8 cellular contexts compared by ENCODE assay signal in the genomic region with DNA sequence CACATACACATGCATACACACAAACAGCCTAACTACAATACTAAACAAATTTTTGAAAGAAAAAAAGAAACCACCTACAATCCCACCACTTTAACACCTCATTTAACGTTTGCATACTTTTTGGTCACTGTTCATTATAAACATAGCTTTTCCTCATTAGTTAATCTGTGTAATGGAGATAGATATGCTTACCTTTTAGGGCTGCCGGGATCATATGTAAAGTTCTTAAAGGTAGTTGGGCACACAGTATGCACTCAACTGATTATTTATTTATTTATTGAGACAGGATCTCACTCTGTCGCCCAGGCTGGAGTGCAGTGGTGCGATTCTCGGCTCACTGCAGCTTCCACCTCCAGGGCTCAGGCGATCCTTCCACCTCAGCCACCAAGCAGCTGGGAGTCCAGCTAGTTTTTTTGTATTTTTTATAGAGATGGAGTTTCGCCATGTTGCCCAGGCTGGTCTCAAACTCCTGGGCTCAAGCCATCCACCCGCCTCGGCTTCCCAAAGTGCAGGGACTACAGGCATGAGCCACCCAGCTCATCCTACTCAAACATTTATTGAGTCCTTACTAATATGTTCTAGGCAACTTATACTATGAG. TPM values are rescaled to one million over a fixed set of nuclear protein-coding genes. Genes with fewer than 3 reads are reported as not detected.
A peak's percentile ranks its signal among the peaks of the same experiment; 100 is the strongest.
DNase-seq lines count a peak whose midpoint lies in the region; ATAC-seq and TF ChIP-seq lines count a peak whose summit lies in the region.

No MANE protein-coding gene starts in this region.

- peaks cover 14% of the 10 kb centered on the region for H3K4me1 ChIP-seq in psoas muscle

- TF ChIP-seq CTCF in GM12875 (IDR thresholded peaks at IDR 0.05; ENCODE audit: borderline replicate concordance, insufficient read depth, low read depth, low read length): no peak
- no peak for TF ChIP-seq CTCF in fibroblast of villous mesenchyme (IDR thresholded peaks at IDR 0.05; ENCODE audit: insufficient read depth, low read depth, low read length)
- no peak for TF ChIP-seq CTCF in psoas muscle (IDR thresholded peaks at IDR 0.05)

- WGBS in psoas muscle, 3 donors: 73 to 78% (median 74%) methylated on average over 9 of the region's 9 CpGs

- intact Hi-C loops in psoas muscle (cut with DNase I): no loop called here

- H3K36me3 Mint-ChIP-seq in T-helper 17 cell (ENCODE audit: low read depth): peaks cover 4% of the 10 kb centered on the region

- peaks cover 46% of the 10 kb centered on the region for H3K4me1 Mint-ChIP-seq in T-helper 17 cell

- no peak for ATAC-seq in T-helper 17 cell
- no peak for ATAC-seq in psoas muscle
- no peak for ATAC-seq in GM18867 (IDR thresholded peaks at IDR 0.05; ENCODE audit: unreplicated experiment)

- peak overlapping the region; percentile 94 for H3K4me3 Mint-ChIP-seq in T-helper 17 cell

- H3K27ac Mint-ChIP-seq in T-helper 17 cell: peak overlapping the region; percentile 89

- peaks cover 0 to 6% of the 10 kb centered on the region in 2 donors for H3K36me3 ChIP-seq in psoas muscle (ENCODE audit: insufficient read depth in 1 of 2, low read depth in 1 of 2)

- no peaks in the 10 kb centered on the region for H3K27me3 ChIP-seq in psoas muscle (ENCODE audit: insufficient read depth in 3 of 3, low read length in 2 of 3)

- H3K27ac ChIP-seq in psoas muscle: peak overlapping the region; percentile 97

- H3K27me3 Mint-ChIP-seq in T-helper 17 cell: no peaks in the 10 kb centered on the region

- DNase-seq in T-helper 17 cell (no peak), fibroblast of villous mesenchyme (ENCODE audit: low read depth) (no peak), psoas muscle (no peak), SIG-M5 (lab: John Stamatoyannopoulos, UW) (no peak), OCI-M2 (lab: John Stamatoyannopoulos, UW; ENCODE audit: unreplicated experiment) (no peak)
- DNase-seq in effector CD8-positive, alpha-beta T cell (lab: John Stamatoyannopoulos, UW): no peak

- H3K4me3 ChIP-seq in GM12875 (ENCODE audit: low read depth, low read length): peak overlapping the region; percentile 52
- H3K4me3 ChIP-seq in fibroblast of villous mesenchyme (ENCODE audit: low read depth, low read length): peak overlapping the region; percentile 74
- peak overlapping the region; percentile 87 for H3K4me3 ChIP-seq in psoas muscle

- H3K9me3 ChIP-seq in T-helper 17 cell (ENCODE audit: control insufficient read depth, low read length, poor library complexity, severe bottlenecking) (no peaks in the 10 kb centered on the region), psoas muscle (no peaks in the 10 kb centered on the region)

RNA-seq across cellular contexts. Expression of a gene that starts 0.7 kb away (rescaled TPM):
- 10 to 100 TPM; 49.8 to 51.9 TPM for total RNA-seq in T-helper 17 cell
- 23.2 and 36.7 TPM in 2 replicates for total RNA-seq in fibroblast of villous mesenchyme
- 10 to 100 TPM in 1 of 4 donors, 1 to 10 TPM in 3; 4.2 to 10.9 (median 8.7) TPM for total RNA-seq in psoas muscle
- 1 to 10 TPM; 2.9 to 8.9 (median 5.2) TPM for polyA plus RNA-seq in psoas muscle

RNA-seq across cellular contexts. Expression of a gene that starts 17.7 kb away (rescaled TPM):
- total RNA-seq in T-helper 17 cell (10 to 100 TPM; 51.5 to 51.7 TPM), fibroblast of villous mesenchyme (14.2 and 23.7 TPM in 2 replicates), psoas muscle (10 to 100 TPM; 10.2 to 20.7 (median 13.1) TPM)
- polyA plus RNA-seq in psoas muscle: 10 to 100 TPM; 13.3 to 28.8 (median 20.7) TPM
